Comparison of ENCODE assay signal across 8 cellular contexts in the genomic region with DNA sequence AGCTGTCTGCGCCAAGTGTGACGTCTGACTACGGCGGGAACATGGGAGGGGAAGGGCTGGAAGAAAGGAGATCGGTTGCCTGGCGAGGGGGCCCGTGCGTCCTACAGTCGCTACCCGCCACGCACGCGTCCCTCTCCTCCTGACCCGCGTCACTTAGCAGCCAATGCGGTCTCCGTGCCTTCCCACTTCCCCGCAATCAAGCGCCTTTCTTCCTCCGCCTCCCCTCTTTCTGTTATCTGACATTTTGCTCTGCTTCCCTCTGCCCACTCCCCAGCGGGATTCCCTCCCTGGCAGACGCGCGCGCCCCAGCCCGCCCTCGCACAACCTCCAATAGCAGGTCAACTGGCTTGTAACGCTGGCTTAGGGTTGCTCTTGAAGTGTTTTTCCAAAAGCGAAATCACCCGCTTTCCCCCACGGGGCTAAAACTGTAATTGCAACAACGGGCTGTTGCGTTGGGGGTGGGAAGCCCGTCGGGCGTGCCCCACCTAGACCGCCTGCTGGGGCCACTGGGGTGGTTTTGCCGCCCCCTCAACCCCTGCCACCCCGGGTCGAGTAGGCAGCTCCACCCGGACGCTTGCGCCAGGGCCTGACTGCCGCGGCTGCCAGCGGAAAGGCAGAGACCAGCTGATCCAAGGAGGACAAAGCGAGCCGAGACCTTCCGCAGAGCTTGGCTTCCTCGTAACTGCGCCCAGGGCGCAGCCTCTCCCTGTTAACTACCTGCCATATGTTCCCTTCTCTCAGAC. TPM values are rescaled to one million over a fixed set of nuclear protein-coding genes. Genes with fewer than 3 reads are reported as not detected.
DNase-seq lines count a peak whose midpoint lies in the region; ATAC-seq and TF ChIP-seq lines count a peak whose summit lies in the region.

No MANE protein-coding gene starts in this region.

- peak overlapping the region; percentile 84 for H3K4me3 ChIP-seq in CD8-positive, alpha-beta T cell (ENCODE audit: low read depth, low read length)
- peak overlapping the region; percentile 74 for H3K4me3 ChIP-seq in fibroblast of mammary gland (ENCODE audit: control insufficient read depth, low read depth, low read length)
- H3K4me3 ChIP-seq in uterus = peak overlapping the region; percentile 57 to 71

- CTCF ChIA-PET in CD8-positive, alpha-beta T cell (lab: Charles Lee) = interaction anchor here (1.3 to 5.6 kb wide), 3 partner anchors 9 to 1022 kb away, joined by 3 to 92 read pairs (median 16); no protein-coding TSS in a partner anchor
- CTCF ChIA-PET in activated CD8-positive, alpha-beta memory T cell treated with anti-CD3 and anti-CD28 coated beads, Interleukin-2, amount 10 ng/mL, durations not matched to agents 7 days and 5 days (lab: Charles Lee) = interaction anchor here (1.2 to 3.4 kb wide), 3 partner anchors 9 to 1022 kb away, joined by 5 to 59 read pairs (median 20); no protein-coding TSS in a partner anchor

- peak in 2 of 7 experiments; percentile 16 to 27 for DNase-seq in CD8-positive, alpha-beta T cell
- DNase-seq in NCI-H345 treated with DMSO at 0.1 percent for 48 hours (lab: John Stamatoyannopoulos, UW; ENCODE audit: unreplicated experiment) (peak; percentile 68), fibroblast of mammary gland (ENCODE audit: low read depth) (peak; percentile 63), uterus (peak; percentile 41 to 62)
- peak; percentile 46 for DNase-seq in activated CD8-positive, alpha-beta memory T cell treated with anti-CD3 and anti-CD28 coated beads, Interleukin-2, amount 10 ng/mL, durations not matched to agents 7 days and 5 days
- peak in 8 of 10 donors; percentile 4 to 37 (median 11) for DNase-seq in naive thymus-derived CD8-positive, alpha-beta T cell

- intact Hi-C loops in CD8-positive, alpha-beta T cell (cut with DNase I, micrococcal nuclease) = loop anchor here (5.0 to 10.0 kb wide), 3 partner anchors 560 to 1495 kb away; a partner anchor contains a TSS
- intact Hi-C loops in uterus (cut with DNase I; ENCODE audit: low total_unique reads) = loop anchor here (10.0 kb wide), 1 partner anchor 1023 kb away; no protein-coding TSS in a partner anchor

- H3K4me1 Mint-ChIP-seq in CD8-positive, alpha-beta T cell (ENCODE audit: low read depth) = peaks cover 15% of the 10 kb centered on the region
- peaks cover 9% of the 10 kb centered on the region for H3K4me1 Mint-ChIP-seq in activated CD8-positive, alpha-beta memory T cell treated with anti-CD3 and anti-CD28 coated beads, Interleukin-2, amount 10 ng/mL, durations not matched to agents 7 days and 5 days
- H3K4me1 Mint-ChIP-seq in naive thymus-derived CD8-positive, alpha-beta T cell = peaks cover 10 to 15% (median 13%) of the 10 kb centered on the region in 4 donors

- peak overlapping the region; percentile 92 for H3K4me3 Mint-ChIP-seq in CD8-positive, alpha-beta T cell
- peak overlapping the region; percentile 87 for H3K4me3 Mint-ChIP-seq in activated CD8-positive, alpha-beta memory T cell treated with anti-CD3 and anti-CD28 coated beads, Interleukin-2, amount 10 ng/mL, durations not matched to agents 7 days and 5 days
- peak overlapping the region; percentile 89 to 98 (median 95) for H3K4me3 Mint-ChIP-seq in naive thymus-derived CD8-positive, alpha-beta T cell

- H3K36me3 ChIP-seq in CD8-positive, alpha-beta T cell (ENCODE audit: insufficient read depth, low read length) = no peaks in the 10 kb centered on the region
- H3K36me3 ChIP-seq in uterus = no peaks in the 10 kb centered on the region

- TF ChIP-seq POLR2A in uterus (IDR thresholded peaks at IDR 0.05) = peak in 1 of 2 donors; percentile 12

- peak; percentile 17 for TF ChIP-seq CTCF in CD8-positive, alpha-beta T cell (IDR thresholded peaks at IDR 0.05)
- TF ChIP-seq CTCF in fibroblast of mammary gland (conservative IDR thresholded peaks at IDR 0.05; ENCODE audit: control insufficient read depth, insufficient read depth, low read depth, low read length) (peak; percentile 16), uterus (IDR thresholded peaks at IDR 0.05) (peak in 3 of 4 experiments; percentile 11 to 41 (median 32))

- H3K27ac Mint-ChIP-seq in CD8-positive, alpha-beta T cell = no peak overlapping the region
- peak overlapping the region; percentile 73 for H3K27ac Mint-ChIP-seq in activated CD8-positive, alpha-beta memory T cell treated with anti-CD3 and anti-CD28 coated beads, Interleukin-2, amount 10 ng/mL, durations not matched to agents 7 days and 5 days
- peak overlapping the region in 3 of 10 donors; percentile 25 to 85 (median 67) for H3K27ac Mint-ChIP-seq in naive thymus-derived CD8-positive, alpha-beta T cell

- peak; percentile 17 for ATAC-seq in CD8-positive, alpha-beta T cell
- peak; percentile 37 for ATAC-seq in GM19023 (IDR thresholded peaks at IDR 0.05; ENCODE audit: unreplicated experiment)
- ATAC-seq in HG03097 (IDR thresholded peaks at IDR 0.05; ENCODE audit: low FRiP score, unreplicated experiment) = peak; percentile 35
- ATAC-seq in activated CD8-positive, alpha-beta memory T cell treated with anti-CD3 and anti-CD28 coated beads, Interleukin-2, amount 10 ng/mL, durations not matched to agents 7 days and 5 days = peak; percentile 22
- peak; percentile 17 to 43 for ATAC-seq in naive thymus-derived CD8-positive, alpha-beta T cell

- peaks cover under 1% of the 10 kb centered on the region for H3K9me3 Mint-ChIP-seq in CD8-positive, alpha-beta T cell
- H3K9me3 Mint-ChIP-seq in activated CD8-positive, alpha-beta memory T cell treated with anti-CD3 and anti-CD28 coated beads, Interleukin-2, amount 10 ng/mL, durations not matched to agents 7 days and 5 days (ENCODE audit: low read depth) = no peaks in the 10 kb centered on the region
- peaks cover 0 to 7% (median 4%) of the 10 kb centered on the region in 9 donors for H3K9me3 Mint-ChIP-seq in naive thymus-derived CD8-positive, alpha-beta T cell

- no peaks in the 10 kb centered on the region for H3K27me3 ChIP-seq in CD8-positive, alpha-beta T cell (ENCODE audit: insufficient read depth, low read length)
- no peaks in the 10 kb centered on the region for H3K27me3 ChIP-seq in uterus

- no peak overlapping the region for H3K27ac ChIP-seq in CD8-positive, alpha-beta T cell (ENCODE audit: low read depth, low read length)
- H3K27ac ChIP-seq in uterus = peak overlapping the region; percentile 88

- H3K27me3 Mint-ChIP-seq in CD8-positive, alpha-beta T cell (ENCODE audit: low read depth) = peaks cover 15% of the 10 kb centered on the region
- H3K27me3 Mint-ChIP-seq in activated CD8-positive, alpha-beta memory T cell treated with anti-CD3 and anti-CD28 coated beads, Interleukin-2, amount 10 ng/mL, durations not matched to agents 7 days and 5 days = peaks cover 50% of the 10 kb centered on the region
- H3K27me3 Mint-ChIP-seq in naive thymus-derived CD8-positive, alpha-beta T cell = peaks cover 4 to 18% (median 10%) of the 10 kb centered on the region in 5 donors

- POLR2A ChIA-PET in CD8-positive, alpha-beta T cell (lab: Charles Lee) = interaction anchor here (0.8 kb wide), 1 partner anchor 9 kb away, joined by 3 read pairs; no protein-coding TSS in a partner anchor
- POLR2A ChIA-PET in naive thymus-derived CD8-positive, alpha-beta T cell (lab: Charles Lee) = interaction anchor here (0.5 to 2.5 kb wide), 2 partner anchors 11 to 1023 kb away, joined by 5 to 13 read pairs; no protein-coding TSS in a partner anchor

- no peaks in the 10 kb centered on the region for H3K9me3 ChIP-seq in CD8-positive, alpha-beta T cell (ENCODE audit: low read length)
- peaks cover 0 to 6% of the 10 kb centered on the region in 2 donors for H3K9me3 ChIP-seq in uterus

- H3K4me1 ChIP-seq in CD8-positive, alpha-beta T cell (ENCODE audit: insufficient read depth, low read length) = peaks cover 9% of the 10 kb centered on the region
- H3K4me1 ChIP-seq in uterus = no peaks in the 10 kb centered on the region

- H3K36me3 Mint-ChIP-seq in CD8-positive, alpha-beta T cell = peaks cover 4% of the 10 kb centered on the region
- no peaks in the 10 kb centered on the region for H3K36me3 Mint-ChIP-seq in activated CD8-positive, alpha-beta memory T cell treated with anti-CD3 and anti-CD28 coated beads, Interleukin-2, amount 10 ng/mL, durations not matched to agents 7 days and 5 days
- H3K36me3 Mint-ChIP-seq in naive thymus-derived CD8-positive, alpha-beta T cell = peaks cover 2 to 4% (median 2%) of the 10 kb centered on the region in 3 donors

RNA-seq across cellular contexts. Expression of a gene that starts 6.2 kb away (rescaled TPM):
- total RNA-seq in CD8-positive, alpha-beta T cell = 10 to 100 TPM; 20.2 to 20.4 TPM
- 10 to 100 TPM in 1 of 2 experiments, under 1 TPM in 1; 0.76 to 10.4 TPM for total RNA-seq in activated CD8-positive, alpha-beta memory T cell treated with anti-CD3 and anti-CD28 coated beads, Interleukin-2, amount 10 ng/mL, durations not matched to agents 7 days and 5 days
- total RNA-seq in naive thymus-derived CD8-positive, alpha-beta T cell = 1 to 10 TPM; 1.7 to 2.0 TPM
- 1 to 10 TPM; 1.0 to 1.4 (median 1.3) TPM for polyA plus RNA-seq in naive thymus-derived CD8-positive, alpha-beta T cell
- 100 to 1,000 TPM in 1 of 4 donors, 10 to 100 TPM in 1, 1 to 10 TPM in 2; 5.9 to 103 (median 18.1) TPM for total RNA-seq in uterus
